ENCODE assay signal across 1 cellular context in genomic region chr16:56041556-56042140, GRCh38.
TF ChIP-seq lines count a peak whose summit lies in the region.

No MANE protein-coding gene starts in this region.

TF ChIP-seq in GM23338, 12 proteins besides CTCF, POLR2A, EP300 and RAD21 (continued from another document):
- TF ChIP-seq ZNF462 (CRISPR knock-in tag; IDR thresholded peaks at IDR 0.05) (no peak), EZH2phosphoT487 (IDR thresholded peaks at IDR 0.05; ENCODE audit: unreplicated experiment) (no peak), ZNF331 (CRISPR knock-in tag; IDR thresholded peaks at IDR 0.05; ENCODE audit: low read depth) (no peak), EZH2 (IDR thresholded peaks at IDR 0.05; ENCODE audit: low read depth, unreplicated experiment) (no peak), REST (IDR thresholded peaks at IDR 0.05; ENCODE audit: unreplicated experiment) (no peak)
